8 cellular contexts compared by ENCODE assay signal in the genomic region with DNA sequence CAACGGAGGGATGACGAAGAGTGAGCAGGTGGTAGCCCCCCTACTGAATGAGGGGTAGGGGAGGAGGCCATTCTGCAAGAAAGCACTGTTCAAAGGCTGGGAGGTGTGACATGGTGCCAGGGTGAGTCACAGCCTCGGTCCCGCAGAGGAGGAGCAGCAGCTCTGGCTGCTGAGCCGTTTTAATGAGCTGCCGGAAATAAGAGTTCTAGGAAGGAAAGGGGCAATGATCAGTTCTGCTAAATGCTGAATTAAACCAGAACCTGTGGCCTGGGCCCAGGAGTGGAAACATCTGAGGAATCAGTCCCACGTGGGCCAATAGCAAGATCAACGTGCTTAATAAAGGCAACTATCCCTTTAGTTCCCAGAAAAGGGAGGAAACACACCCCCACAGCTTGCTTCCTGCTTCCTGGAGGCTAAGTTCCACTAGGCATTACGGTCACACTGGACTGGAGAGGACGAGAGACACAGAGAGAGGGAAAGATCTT. TPM values are rescaled to one million over a fixed set of nuclear protein-coding genes. Genes with fewer than 3 reads are reported as not detected.
A peak's percentile ranks its signal among the peaks of the same experiment; 100 is the strongest.
DNase-seq lines count a peak whose midpoint lies in the region; ATAC-seq and TF ChIP-seq lines count a peak whose summit lies in the region.

No MANE protein-coding gene starts in this region.

- ATAC-seq in effector memory CD8-positive, alpha-beta T cell (replicated peaks) = peak; percentile 11
- peak; percentile 29 for ATAC-seq in omental fat pad (ENCODE audit: low FRiP score)
- no peak for ATAC-seq in foreskin keratinocyte
- no peak for ATAC-seq in HG03097 (IDR thresholded peaks at IDR 0.05; ENCODE audit: low FRiP score, unreplicated experiment)

- H3K27ac ChIP-seq in foreskin keratinocyte = no peak overlapping the region

- DNase-seq in EH (ENCODE audit: low read depth) = peak; percentile 65
- peak; percentile 51 for DNase-seq in RPMI7951 (ENCODE audit: low read depth)
- no peak for DNase-seq in effector memory CD8-positive, alpha-beta T cell
- DNase-seq in omental fat pad (ENCODE audit: low spot score) = no peak
- no peak for DNase-seq in foreskin keratinocyte
- DNase-seq in SKM-1 (lab: John Stamatoyannopoulos, UW; ENCODE audit: unreplicated experiment) = no peak
- DNase-seq in H4 (ENCODE audit: low spot score) = no peak

- TF ChIP-seq CTCF in omental fat pad (IDR thresholded peaks at IDR 0.05) (no peak), foreskin keratinocyte (conservative IDR thresholded peaks at IDR 0.05) (no peak)

- H3K27ac Mint-ChIP-seq in effector memory CD8-positive, alpha-beta T cell = peak overlapping the region; percentile 12 to 39

- no peaks in the 10 kb centered on the region for H3K9me3 Mint-ChIP-seq in effector memory CD8-positive, alpha-beta T cell

- H3K4me1 ChIP-seq in foreskin keratinocyte = no peaks in the 10 kb centered on the region

- peaks cover 32 to 38% of the 10 kb centered on the region in 2 donors for H3K4me1 Mint-ChIP-seq in effector memory CD8-positive, alpha-beta T cell (ENCODE audit: low read depth in 2 of 2)

- H3K27me3 Mint-ChIP-seq in effector memory CD8-positive, alpha-beta T cell = no peaks in the 10 kb centered on the region

- peak overlapping the region; percentile 9 to 10 for H3K4me3 Mint-ChIP-seq in effector memory CD8-positive, alpha-beta T cell

- peaks cover 30% of the 10 kb centered on the region for H3K36me3 Mint-ChIP-seq in effector memory CD8-positive, alpha-beta T cell (ENCODE audit: insufficient read depth)

- no peaks in the 10 kb centered on the region for H3K27me3 ChIP-seq in foreskin keratinocyte

RNA-seq across cellular contexts. Expression of gene ABCD4, which starts 3.6 kb away (rescaled TPM):
- total RNA-seq in RPMI7951 (2014; rRNA removed; shearing (Covaris generic)) = 15.0 and 15.2 TPM in 2 replicates
- total RNA-seq in omental fat pad = 10 to 100 TPM; 28.2 to 62.1 (median 48.3) TPM
- total RNA-seq in foreskin keratinocyte = 14.9 and 16.3 TPM in 2 replicates
- polyA plus RNA-seq in foreskin keratinocyte = 19.3 and 20.0 TPM in 2 replicates
- 15.3 and 18.5 TPM in 2 replicates for total RNA-seq in H4 (2014; rRNA removed; shearing (Covaris generic))

RNA-seq across cellular contexts. Expression of gene VRTN, which starts 49.2 kb away (rescaled TPM):
- total RNA-seq in RPMI7951 (2014; rRNA removed; shearing (Covaris generic)) = not detected in 2 replicates
- total RNA-seq in omental fat pad (not detected), foreskin keratinocyte (not detected in 2 replicates)
- not detected in 2 replicates for polyA plus RNA-seq in foreskin keratinocyte
- total RNA-seq in H4 (2014; rRNA removed; shearing (Covaris generic)) = not detected in 2 replicates

RNA-seq across cellular contexts. Expression of gene VSX2, which starts 59.9 kb away (rescaled TPM):
- not detected in 2 replicates for total RNA-seq in RPMI7951 (2014; rRNA removed; shearing (Covaris generic))
- total RNA-seq in omental fat pad (not detected), foreskin keratinocyte (not detected in 2 replicates)
- not detected in 2 replicates for polyA plus RNA-seq in foreskin keratinocyte
- not detected in 2 replicates for total RNA-seq in H4 (2014; rRNA removed; shearing (Covaris generic))

Comparison
In these comparisons a context has a peak if more than half of its experiments do, and no peak if none do; other contexts are left out.
1. DNase-seq: peak in EH (single experiment) and RPMI7951 (single experiment); none in effector memory CD8-positive, alpha-beta T cell (0 of 3), omental fat pad (single experiment), foreskin keratinocyte (0 of 2), SKM-1 (single experiment) and H4 (single experiment).
2. ATAC-seq: peak in effector memory CD8-positive, alpha-beta T cell (single experiment) and omental fat pad (single experiment); none in foreskin keratinocyte (single experiment) and HG03097 (single experiment).